Comparison of ENCODE assay signal across 8 cellular contexts in genomic region chr11:72642815-72643511, GRCh38. TPM values are rescaled to one million over a fixed set of nuclear protein-coding genes. Genes with fewer than 3 reads are reported as not detected.
DNase-seq lines count a peak whose midpoint lies in the region; ATAC-seq and TF ChIP-seq lines count a peak whose summit lies in the region.

No MANE protein-coding gene starts in this region.

- CTCF ChIA-PET in AG04450 (lab: Charles Lee), result interaction anchor here (0.7 to 2.2 kb wide), 9 partner anchors 14 to 584 kb away, joined by 3 to 17 read pairs (median 5); no protein-coding TSS in a partner anchor

- H3K4me3 ChIP-seq in AG04450 (ENCODE audit: low read depth, low read length) (peak overlapping the region; percentile 51; the same call in 1 of the 2 replicates), endodermal cell (ENCODE audit: low read length) (no peak overlapping the region)

- no peaks in the 10 kb centered on the region for H3K36me3 Mint-ChIP-seq in endodermal cell (ENCODE audit: low read depth)
- H3K36me3 Mint-ChIP-seq in mesothelial cell of epicardium, result no peaks in the 10 kb centered on the region

- H3K4me3 Mint-ChIP-seq in endodermal cell (peak overlapping the region; percentile 47), mesothelial cell of epicardium (peak overlapping the region; percentile 44)

- TF ChIP-seq CTCF in AG04450 (IDR thresholded peaks at IDR 0.05; ENCODE audit: low read depth, low read length) (peak; percentile 76), endodermal cell (conservative IDR thresholded peaks at IDR 0.05) (peak; percentile 99), mesothelial cell of epicardium (IDR thresholded peaks at IDR 0.05; ENCODE audit: unreplicated experiment) (peak; percentile 97)

- no peaks in the 10 kb centered on the region for H3K36me3 ChIP-seq in endodermal cell (ENCODE audit: control insufficient read depth, insufficient read depth, low read length)

- H3K9me3 Mint-ChIP-seq in endodermal cell (no peaks in the 10 kb centered on the region), mesothelial cell of epicardium (no peaks in the 10 kb centered on the region)

- peaks cover 44% of the 10 kb centered on the region for H3K27me3 ChIP-seq in AG04450 (ENCODE audit: control insufficient read depth, insufficient read depth, low read length)
- peaks cover 46% of the 10 kb centered on the region for H3K27me3 ChIP-seq in endodermal cell (ENCODE audit: control insufficient read depth, insufficient read depth, low read length, poor library complexity, severe bottlenecking)

- peaks cover 9% of the 10 kb centered on the region for H3K27me3 Mint-ChIP-seq in endodermal cell (ENCODE audit: insufficient read depth)
- peaks cover 20% of the 10 kb centered on the region for H3K27me3 Mint-ChIP-seq in mesothelial cell of epicardium (ENCODE audit: low read depth)

- 2 to 4% methylated on average over 14 to 62 of the region's 62 CpGs for WGBS in endodermal cell (ENCODE audit: insufficient coverage in 1 of 2, insufficient read length in 1 of 2), 2 experiments

- DNase-seq in AG04450 (ENCODE audit: low read depth, low spot score) (no peak), NCI-H748 (lab: John Stamatoyannopoulos, UW; ENCODE audit: unreplicated experiment) (peak; percentile 76), endodermal cell (peak; percentile 92), mesothelial cell of epicardium (ENCODE audit: low spot score in 2 of 2, unreplicated experiment in 2 of 2) (peak; percentile 40 to 75)
- peak; percentile 31 to 43 (median 38) for DNase-seq in activated CD8-positive, alpha-beta memory T cell treated with anti-CD3 and anti-CD28 coated beads for 48 hours (ENCODE audit: low read depth in 2 of 3, low spot score in 2 of 3)
- peak; percentile 45 to 49 for DNase-seq in stimulated activated CD8-positive, alpha-beta memory T cell treated with anti-CD3 and anti-CD28 coated beads, Interleukin-2, amount 100 ng/mL, for 48 hours (ENCODE audit: low read depth in 2 of 2)

- H3K4me1 ChIP-seq in endodermal cell (ENCODE audit: control insufficient read depth, insufficient read depth, low read length), result no peaks in the 10 kb centered on the region

- H3K27ac Mint-ChIP-seq in endodermal cell (no peak overlapping the region), mesothelial cell of epicardium (no peak overlapping the region)

- ATAC-seq in GM21619 (IDR thresholded peaks at IDR 0.05; ENCODE audit: unreplicated experiment) (peak; percentile 56), HG02588 (IDR thresholded peaks at IDR 0.05; ENCODE audit: unreplicated experiment) (no peak)

- no peaks in the 10 kb centered on the region; the same call in 1 of the 2 replicates for H3K9me3 ChIP-seq in AG04450 (ENCODE audit: control insufficient read depth, insufficient read depth, low read length)
- no peaks in the 10 kb centered on the region for H3K9me3 ChIP-seq in endodermal cell (ENCODE audit: control insufficient read depth, low read length)

- H3K27ac ChIP-seq in AG04450 (ENCODE audit: low read depth, low read length), result no peak overlapping the region
- H3K27ac ChIP-seq in endodermal cell (ENCODE audit: low read depth, low read length), result no peak overlapping the region

- no peak overlapping the region for H3K9ac ChIP-seq in endodermal cell (ENCODE audit: extremely low read depth, low read length, poor library complexity, severe bottlenecking)

- POLR2A ChIA-PET in AG04450 (lab: Yijun Ruan, JAX), result no interaction called here

- H3K4me1 Mint-ChIP-seq in endodermal cell, result no peaks in the 10 kb centered on the region
- peaks cover 4% of the 10 kb centered on the region for H3K4me1 Mint-ChIP-seq in mesothelial cell of epicardium

RNA-seq across cellular contexts. Expression of gene PDE2A, which starts 31.3 kb away (rescaled TPM):
- 0.02 and 0.11 TPM in 2 replicates for polyA plus RNA-seq in AG04450 (2011; rRNA removed)
- polyA minus RNA-seq in AG04450 (2011; rRNA and poly(A)+ RNA removed), result 0.32 TPM in 1 of 2 replicates, not detected in the other
- 10 to 100 TPM in 1 of 2 donors, 1 to 10 TPM in 1; 3.7 to 13.3 TPM for total RNA-seq in endodermal cell
- 8.9 TPM for polyA plus RNA-seq in endodermal cell (2013, experiment 1 of 2)
- 7.1 TPM for polyA plus RNA-seq in endodermal cell (2013, experiment 2 of 2)
- 0.63 to 1.4 TPM (median 1.1 TPM) in 3 replicates for total RNA-seq in mesothelial cell of epicardium
